Comparison of ENCODE assay signal across 10 cellular contexts in genomic region chr18:63658946-63659345, GRCh38. TPM values are rescaled to one million over a fixed set of nuclear protein-coding genes. Genes with fewer than 3 reads are reported as not detected.
"Had no signal": no experiment of that assay in that cellular context is flagged by ENCODE, and none has a peak within 500 bp of the region (broad histone marks: within the 10 kb centered on the region; RNA-seq: fewer than 3 reads in every experiment).

No MANE protein-coding gene starts in this region.

RNA-seq across cellular contexts. Expression of gene SERPINB3, which starts 2.7 kb away (rescaled TPM):
- total RNA-seq: activated CD4-positive, alpha-beta T cell treated with anti-CD3 and anti-CD28 coated beads for 36 hours; activated CD4-positive, alpha-beta T cell treated with anti-CD3 and anti-CD28 coated beads, Interleukin-2, amount 10 ng/mL, durations not matched to agents 7 days and 5 days; activated CD8-positive, alpha-beta T cell treated with anti-CD3 and anti-CD28 coated beads, Interleukin-2, amount 10 ng/mL, durations not matched to agents 7 days and 5 days; activated naive CD8-positive, alpha-beta T cell treated with anti-CD3 and anti-CD28 coated beads, Interleukin-2, amount 10 ng/mL, durations not matched to agents 7 days and 5 days; activated T-helper 2 cell treated with anti-CD3 and anti-CD28 coated beads, Interferon-gamma antibody, Interleukin-2, Interleukin-4, amounts not matched to agents 10 μg/mL and 5 μg/mL and 100 μg/mL, durations not matched to agents 14 hours and 24 hours and 36 hours; cardiac septum; SJCRH30 had no signal

RNA-seq across cellular contexts. Expression of gene SERPINB4, which starts 14.9 kb away (rescaled TPM):
- total RNA-seq: activated CD4-positive, alpha-beta T cell treated with anti-CD3 and anti-CD28 coated beads for 36 hours; activated CD4-positive, alpha-beta T cell treated with anti-CD3 and anti-CD28 coated beads, Interleukin-2, amount 10 ng/mL, durations not matched to agents 7 days and 5 days; activated CD8-positive, alpha-beta T cell treated with anti-CD3 and anti-CD28 coated beads, Interleukin-2, amount 10 ng/mL, durations not matched to agents 7 days and 5 days; activated naive CD8-positive, alpha-beta T cell treated with anti-CD3 and anti-CD28 coated beads, Interleukin-2, amount 10 ng/mL, durations not matched to agents 7 days and 5 days; activated T-helper 2 cell treated with anti-CD3 and anti-CD28 coated beads, Interferon-gamma antibody, Interleukin-2, Interleukin-4, amounts not matched to agents 10 μg/mL and 5 μg/mL and 100 μg/mL, durations not matched to agents 14 hours and 24 hours and 36 hours; ascending aorta; cardiac septum; SJCRH30 had no signal

RNA-seq across cellular contexts. Expression of gene SERPINB11, which starts 43.8 kb away (rescaled TPM):
- total RNA-seq: activated CD4-positive, alpha-beta T cell treated with anti-CD3 and anti-CD28 coated beads for 36 hours; activated CD4-positive, alpha-beta T cell treated with anti-CD3 and anti-CD28 coated beads, Interleukin-2, amount 10 ng/mL, durations not matched to agents 7 days and 5 days; activated CD8-positive, alpha-beta T cell treated with anti-CD3 and anti-CD28 coated beads, Interleukin-2, amount 10 ng/mL, durations not matched to agents 7 days and 5 days; activated naive CD8-positive, alpha-beta T cell treated with anti-CD3 and anti-CD28 coated beads, Interleukin-2, amount 10 ng/mL, durations not matched to agents 7 days and 5 days; activated T-helper 2 cell treated with anti-CD3 and anti-CD28 coated beads, Interferon-gamma antibody, Interleukin-2, Interleukin-4, amounts not matched to agents 10 μg/mL and 5 μg/mL and 100 μg/mL, durations not matched to agents 14 hours and 24 hours and 36 hours; ascending aorta; cardiac septum; SJCRH30; WTC11 had no signal
- polyA plus RNA-seq: adipose tissue had no signal
